Comparison of ENCODE assay signal across 37 cellular contexts in the genomic region with DNA sequence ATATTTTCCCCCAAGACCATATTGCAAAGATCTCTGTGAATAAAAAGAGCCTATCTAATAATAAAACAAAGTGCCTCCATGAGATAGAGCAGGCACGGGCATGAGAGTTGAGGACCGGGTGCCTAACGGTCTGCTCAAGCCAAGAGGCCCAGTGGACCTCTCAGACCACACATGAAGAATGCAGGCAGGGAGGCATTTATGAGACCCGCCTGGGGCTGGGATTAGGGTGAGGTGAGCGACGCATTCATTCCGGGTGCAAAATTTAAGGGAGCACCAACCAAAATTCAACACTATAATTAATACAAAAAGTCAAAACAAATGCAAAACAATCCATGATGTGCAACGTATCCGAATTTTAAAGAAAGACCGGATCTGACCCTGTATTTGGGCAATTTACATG.
"Had no signal": no experiment of that assay in that cellular context is flagged by ENCODE, and none has a peak within 500 bp of the region (broad histone marks: within the 10 kb centered on the region; RNA-seq: fewer than 3 reads in every experiment).

No MANE protein-coding gene starts in this region.

- H3K9me3 ChIP-seq: adrenal gland, ascending aorta, body of pancreas, breast epithelium had no signal

- H3K4me1 ChIP-seq: ascending aorta, body of pancreas, breast epithelium had no signal

- H3K27me3 ChIP-seq: adrenal gland, ascending aorta, body of pancreas, brain microvascular endothelial cell, breast epithelium, cardiac muscle cell had no signal

- ATAC-seq: activated naive CD4-positive, alpha-beta T cell treated with anti-CD3 and anti-CD28 coated beads, Interleukin-2, amount 50 U/mL, for 72 hours; activated naive CD8-positive, alpha-beta T cell treated with anti-CD3 and anti-CD28 coated beads, Interleukin-2, amount 50 U/mL, for 24 hours; activated T-cell treated with anti-CD3 and anti-CD28 coated beads, Interleukin-2, amount 50 U/mL, for 4 hours; activated T-cell treated with anti-CD3 and anti-CD28 coated beads, Interleukin-2, amount 50 U/mL, for 72 hours; activated T-helper 17 cell treated with anti-CD3 and anti-CD28 coated beads, Interleukin-2, amount 50 U/mL, for 72 hours; body of pancreas had no signal

- DNase-seq: activated effector memory CD4-positive, alpha-beta T cell treated with anti-CD3 and anti-CD28 coated beads, Interleukin-2, amount 50 U/mL, for 16 hours; activated effector memory CD4-positive, alpha-beta T cell treated with Interleukin-2 at 50 U/mL for 16 hours; activated gamma-delta T cell; activated gamma-delta T cell treated with Interleukin-2 at 50 U/mL for 16 hours; activated naive CD4-positive, alpha-beta T cell; activated naive CD4-positive, alpha-beta T cell treated with anti-CD3 and anti-CD28 coated beads for 36 hours; activated naive CD4-positive, alpha-beta T cell treated with anti-CD3 and anti-CD28 coated beads, Interleukin-2, amount 10 ng/mL, durations not matched to agents 7 days and 5 days; activated naive CD4-positive, alpha-beta T cell treated with anti-CD3 and anti-CD28 coated beads, Interleukin-2, amount 50 U/mL, for 16 hours; activated naive CD4-positive, alpha-beta T cell treated with Interleukin-2 at 50 U/mL for 16 hours; activated naive CD8-positive, alpha-beta T cell treated with anti-CD3 and anti-CD28 coated beads for 36 hours; activated naive CD8-positive, alpha-beta T cell treated with anti-CD3 and anti-CD28 coated beads, Interleukin-2, amount 10 ng/mL, durations not matched to agents 7 days and 5 days; activated naive CD8-positive, alpha-beta T cell treated with anti-CD3 and anti-CD28 coated beads, Interleukin-2, amount 50 U/mL, for 24 hours; activated T-cell treated with anti-CD3 and anti-CD28 coated beads, Interleukin-2, amount 50 U/mL, for 24 hours; activated T-cell treated with anti-CD3 and anti-CD28 coated beads, Interleukin-2, amount 50 U/mL, for 4 hours; activated T-cell treated with anti-CD3 and anti-CD28 coated beads, Interleukin-2, amount 50 U/mL, for 48 hours; activated T-cell treated with anti-CD3 and anti-CD28 coated beads, Interleukin-2, amount 50 U/mL, for 72 hours; adrenal gland; amniotic stem cell; amygdala; anterior cingulate cortex; aorta; body of pancreas; brain microvascular endothelial cell; caudate nucleus; central memory CD4-positive, alpha-beta T cell; cerebellar nuclear complex had no signal

- H3K36me3 ChIP-seq: adrenal gland, ascending aorta, brain microvascular endothelial cell, breast epithelium, cardiac muscle cell had no signal

- H3K4me3 ChIP-seq: adrenal gland, ascending aorta, body of pancreas, breast epithelium, cardiac muscle cell had no signal

- H3K4me1 Mint-ChIP-seq: activated naive CD4-positive, alpha-beta T cell treated with anti-CD3 and anti-CD28 coated beads, Interleukin-2, amount 10 ng/mL, durations not matched to agents 7 days and 5 days; activated naive CD4-positive, alpha-beta T cell treated with anti-CD3 and anti-CD28 coated beads, Interleukin-2, amount 50 U/mL, for 24 hours; activated naive CD8-positive, alpha-beta T cell treated with anti-CD3 and anti-CD28 coated beads for 36 hours; activated naive CD8-positive, alpha-beta T cell treated with anti-CD3 and anti-CD28 coated beads, Interleukin-2, amount 10 ng/mL, durations not matched to agents 7 days and 5 days; activated naive CD8-positive, alpha-beta T cell treated with anti-CD3 and anti-CD28 coated beads, Interleukin-2, amount 50 U/mL, for 24 hours; brain had no signal

- H3K9me3 Mint-ChIP-seq: activated naive CD4-positive, alpha-beta T cell treated with anti-CD3 and anti-CD28 coated beads for 36 hours; activated naive CD4-positive, alpha-beta T cell treated with anti-CD3 and anti-CD28 coated beads, Interleukin-2, amount 10 ng/mL, durations not matched to agents 7 days and 5 days; activated naive CD4-positive, alpha-beta T cell treated with anti-CD3 and anti-CD28 coated beads, Interleukin-2, amount 50 U/mL, for 24 hours; activated naive CD8-positive, alpha-beta T cell treated with anti-CD3 and anti-CD28 coated beads for 36 hours; activated naive CD8-positive, alpha-beta T cell treated with anti-CD3 and anti-CD28 coated beads, Interleukin-2, amount 10 ng/mL, durations not matched to agents 7 days and 5 days; activated naive CD8-positive, alpha-beta T cell treated with anti-CD3 and anti-CD28 coated beads, Interleukin-2, amount 50 U/mL, for 24 hours; activated T-cell treated with anti-CD3 and anti-CD28 coated beads, Interleukin-2, amount 50 U/mL, for 4 hours had no signal

- H3K36me3 Mint-ChIP-seq: activated naive CD4-positive, alpha-beta T cell treated with anti-CD3 and anti-CD28 coated beads, Interleukin-2, amount 10 ng/mL, durations not matched to agents 7 days and 5 days; activated naive CD4-positive, alpha-beta T cell treated with anti-CD3 and anti-CD28 coated beads, Interleukin-2, amount 50 U/mL, for 24 hours; activated naive CD8-positive, alpha-beta T cell; activated naive CD8-positive, alpha-beta T cell treated with anti-CD3 and anti-CD28 coated beads for 36 hours; activated naive CD8-positive, alpha-beta T cell treated with anti-CD3 and anti-CD28 coated beads, Interleukin-2, amount 10 ng/mL, durations not matched to agents 7 days and 5 days; brain had no signal

- H3K27me3 Mint-ChIP-seq: central memory CD8-positive, alpha-beta T cell had no signal

- H3K4me3 Mint-ChIP-seq: activated naive CD4-positive, alpha-beta T cell treated with anti-CD3 and anti-CD28 coated beads for 36 hours; activated naive CD4-positive, alpha-beta T cell treated with anti-CD3 and anti-CD28 coated beads, Interleukin-2, amount 10 ng/mL, durations not matched to agents 7 days and 5 days; activated naive CD4-positive, alpha-beta T cell treated with anti-CD3 and anti-CD28 coated beads, Interleukin-2, amount 50 U/mL, for 24 hours; activated naive CD8-positive, alpha-beta T cell; activated naive CD8-positive, alpha-beta T cell treated with anti-CD3 and anti-CD28 coated beads for 36 hours; activated naive CD8-positive, alpha-beta T cell treated with anti-CD3 and anti-CD28 coated beads, Interleukin-2, amount 10 ng/mL, durations not matched to agents 7 days and 5 days; activated naive CD8-positive, alpha-beta T cell treated with anti-CD3 and anti-CD28 coated beads, Interleukin-2, amount 50 U/mL, for 24 hours; activated T-cell treated with anti-CD3 and anti-CD28 coated beads, Interleukin-2, amount 50 U/mL, for 24 hours; activated T-cell treated with anti-CD3 and anti-CD28 coated beads, Interleukin-2, amount 50 U/mL, for 4 hours; activated T-cell treated with anti-CD3 and anti-CD28 coated beads, Interleukin-2, amount 50 U/mL, for 72 hours; activated T-helper 1 cell treated with anti-CD3 and anti-CD28 coated beads, Interleukin-12 subunit alpha, Interleukin-12 subunit beta, Interleukin-2, Interleukin-4 antibody, amounts not matched to agents 30 ng/mL and 10 ng/mL and 1 ng/mL, durations not matched to agents 14 hours and 24 hours and 36 hours; activated T-helper 17 cell treated with anti-CD3 and anti-CD28 coated beads, Interleukin-2, amount 50 U/mL, for 72 hours; brain; central memory CD8-positive, alpha-beta T cell had no signal

- H3K27ac ChIP-seq: adrenal gland, ascending aorta, body of pancreas, brain microvascular endothelial cell, breast epithelium, cardiac muscle cell had no signal

- H3K27ac Mint-ChIP-seq: activated naive CD4-positive, alpha-beta T cell treated with anti-CD3 and anti-CD28 coated beads for 36 hours; activated naive CD4-positive, alpha-beta T cell treated with anti-CD3 and anti-CD28 coated beads, Interleukin-2, amount 10 ng/mL, durations not matched to agents 7 days and 5 days; activated naive CD4-positive, alpha-beta T cell treated with anti-CD3 and anti-CD28 coated beads, Interleukin-2, amount 50 U/mL, for 24 hours; activated naive CD4-positive, alpha-beta T cell treated with anti-CD3 and anti-CD28 coated beads, Interleukin-2, amount 50 U/mL, for 72 hours; activated naive CD8-positive, alpha-beta T cell; activated naive CD8-positive, alpha-beta T cell treated with anti-CD3 and anti-CD28 coated beads for 36 hours; activated naive CD8-positive, alpha-beta T cell treated with anti-CD3 and anti-CD28 coated beads, Interleukin-2, amount 10 ng/mL, durations not matched to agents 7 days and 5 days; activated naive CD8-positive, alpha-beta T cell treated with anti-CD3 and anti-CD28 coated beads, Interleukin-2, amount 50 U/mL, for 24 hours; activated T-cell treated with anti-CD3 and anti-CD28 coated beads, Interleukin-2, amount 50 U/mL, for 24 hours; activated T-cell treated with anti-CD3 and anti-CD28 coated beads, Interleukin-2, amount 50 U/mL, for 72 hours; activated T-helper 1 cell treated with anti-CD3 and anti-CD28 coated beads, Interleukin-12 subunit alpha, Interleukin-12 subunit beta, Interleukin-2, Interleukin-4 antibody, amounts not matched to agents 30 ng/mL and 10 ng/mL and 1 ng/mL, durations not matched to agents 14 hours and 24 hours and 36 hours; activated T-helper 17 cell treated with anti-CD3 and anti-CD28 coated beads, Interleukin-2, amount 50 U/mL, for 72 hours; activated T-helper 2 cell treated with anti-CD3 and anti-CD28 coated beads, Interferon-gamma antibody, Interleukin-2, Interleukin-4, amounts not matched to agents 10 μg/mL and 5 μg/mL and 100 μg/mL, durations not matched to agents 14 hours and 24 hours and 36 hours; brain had no signal
